Comparison of ENCODE assay signal across 8 cellular contexts in genomic region chr14:73760598-73761586, GRCh38. TPM values are rescaled to one million over a fixed set of nuclear protein-coding genes. Genes with fewer than 3 reads are reported as not detected.
DNase-seq lines count a peak whose midpoint lies in the region; ATAC-seq and TF ChIP-seq lines count a peak whose summit lies in the region.

No MANE protein-coding gene starts in this region.

- BruUV-seq in HCT116 (replicated peaks; lab: Mats Ljungman, UMichigan), result TSS peak; percentile 98

- no peak for TF ChIP-seq POLR2A in HCT116 (IDR thresholded peaks at IDR 0.05; ENCODE audit: borderline replicate concordance, extremely low read depth, insufficient read depth, insufficient read length)

- no peak for ATAC-seq in HCT116
- no peak for ATAC-seq in lung (ENCODE audit: insufficient read depth, low FRiP score)
- ATAC-seq in sciatic nerve, result no peak
- no peak for ATAC-seq in HG02870 (IDR thresholded peaks at IDR 0.05; ENCODE audit: unreplicated experiment)

- peak overlapping the region; percentile 96 for H3K4me2 ChIP-seq in HCT116 (ENCODE audit: low read length)

- in situ Hi-C loops in G401 (cut with HindIII; ENCODE audit: low sequenced_read_pairs), result no loop called here

- RAD21 ChIA-PET in HCT116 (lab: Charles Lee; ENCODE audit: low non-redundant PET in 1 of 2, low total read pairs in 2 of 2, uncharacterized antibody in 2 of 2, unreplicated experiment in 2 of 2), result interaction anchor here (0.6 to 1.0 kb wide), 3 partner anchors 29 to 65 kb away, joined by 3 to 11 read pairs (median 3); no protein-coding TSS in a partner anchor

- no peaks in the 10 kb centered on the region for H3K9me2 ChIP-seq in HCT116 (ENCODE audit: insufficient read depth)

- WGBS in lung, 2 donors, result 49 to 58% methylated on average over 13 of the region's 13 CpGs

- H3K4me1 ChIP-seq in HCT116 (ENCODE audit: control insufficient read depth in 1 of 2, insufficient read depth in 2 of 2, low read length in 2 of 2), result peaks cover 28 to 56% of the 10 kb centered on the region in 2 experiments
- H3K4me1 ChIP-seq in adipocyte (ENCODE audit: control insufficient read depth, insufficient read depth, low read length), result peaks cover 53% of the 10 kb centered on the region
- H3K4me1 ChIP-seq in lung (ENCODE audit: control insufficient read depth in 2 of 2, insufficient read depth in 2 of 2, low read length in 2 of 2), result peaks cover 50 to 52% of the 10 kb centered on the region in 2 donors

- POLR2A ChIA-PET in AG04449 (lab: Yijun Ruan, JAX), result interaction anchor here (0.6 to 2.3 kb wide), 7 partner anchors 12 to 125 kb away, joined by 3 to 38 read pairs (median 3); partner anchors contain the start of gene ZNF410
- POLR2A ChIA-PET in HCT116 (lab: Charles Lee), result interaction anchor here (0.6 to 3.3 kb wide), 7 partner anchors 10 to 65 kb away, joined by 3 to 14 read pairs (median 4); no protein-coding TSS in a partner anchor

- intact Hi-C loops in HCT116 (cut with micrococcal nuclease), result loop anchor here (1.0 to 5.0 kb wide), 3 partner anchors 20 to 91 kb away; partner anchors contain the start of gene PTGR2
- intact Hi-C loops in sciatic nerve (cut with DNase I), result no loop called here

- H4K20me1 ChIP-seq in HCT116 (ENCODE audit: insufficient read depth), result no peaks in the 10 kb centered on the region

- H3K4me3 ChIP-seq in AG04449 (ENCODE audit: low read depth, low read length), result peak overlapping the region; percentile 57
- peak overlapping the region; percentile 79 for H3K4me3 ChIP-seq in HCT116 (replicated peaks in 1 of 2; ENCODE audit: low read depth in 1 of 2, low read length in 2 of 2)
- peak overlapping the region; percentile 86 for H3K4me3 ChIP-seq in adipocyte (ENCODE audit: low read length)
- no peak overlapping the region for H3K4me3 ChIP-seq in lung

- DNase-seq in AG04449 (ENCODE audit: low read depth, low spot score) (no peak), HCT116 (ENCODE audit: low read depth, low spot score) (no peak), adipocyte (ENCODE audit: low read depth) (no peak), lung (ENCODE audit: low spot score) (no peak), sciatic nerve (ENCODE audit: low spot score) (no peak), KG1 (lab: John Stamatoyannopoulos, UW) (no peak), G401 (ENCODE audit: low spot score) (no peak)

- H3K27ac ChIP-seq in HCT116 (ENCODE audit: low read depth, low read length) (peak overlapping the region; percentile 95), lung (ENCODE audit: low read depth in 1 of 2, low read length in 1 of 2) (peak overlapping the region; percentile 97 to 98)

- H3K36me3 ChIP-seq in HCT116 (ENCODE audit: control insufficient read depth in 1 of 2, insufficient read depth in 2 of 2, low read length in 2 of 2) (no peaks in the 10 kb centered on the region), adipocyte (ENCODE audit: control insufficient read depth, insufficient read depth, low read length, severe bottlenecking) (no peaks in the 10 kb centered on the region), lung (ENCODE audit: control insufficient read depth in 2 of 2, insufficient read depth in 2 of 2, low read length in 2 of 2) (no peaks in the 10 kb centered on the region)

- TF ChIP-seq RAD21 in HCT116 (IDR thresholded peaks at IDR 0.05; ENCODE audit: low read depth), result no peak

- H3K79me2 ChIP-seq in HCT116 (ENCODE audit: insufficient read depth, low read length), result peaks cover 33% of the 10 kb centered on the region

- H3K9ac ChIP-seq in HCT116 (ENCODE audit: low read length) (peak overlapping the region; percentile 87), adipocyte (ENCODE audit: low read length) (peak overlapping the region; percentile 92)

- H3K9me3 ChIP-seq in HCT116 (ENCODE audit: control insufficient read depth in 1 of 2, insufficient read depth in 1 of 2, low read depth in 1 of 2, low read length in 2 of 2), result no peaks in the 10 kb centered on the region
- H3K9me3 ChIP-seq in adipocyte (ENCODE audit: control insufficient read depth, low read length), result no peaks in the 10 kb centered on the region
- H3K9me3 ChIP-seq in lung (ENCODE audit: control insufficient read depth in 2 of 2, insufficient read depth in 1 of 2, low read length in 1 of 2), result no peaks in the 10 kb centered on the region

- CTCF ChIA-PET in AG04449 (lab: Yijun Ruan, JAX) (interaction anchor here (0.7 to 4.5 kb wide), 7 partner anchors 7 to 37 kb away, joined by 3 to 29 read pairs (median 3); no protein-coding TSS in a partner anchor), HCT116 (lab: Charles Lee) (interaction anchor here (0.6 to 3.2 kb wide), 6 partner anchors 9 to 86 kb away, joined by 3 to 34 read pairs (median 4); no protein-coding TSS in a partner anchor)

- H2AFZ ChIP-seq in HCT116 (ENCODE audit: low read depth, low read length, poor library complexity, severe bottlenecking), result no peak overlapping the region

- TF ChIP-seq CTCF in AG04449 (IDR thresholded peaks at IDR 0.05; ENCODE audit: insufficient read depth, low read length, missing control alignments), result no peak
- TF ChIP-seq CTCF in HCT116 (IDR thresholded peaks at IDR 0.05 in 2 of 3, conservative IDR thresholded peaks at IDR 0.05 in 1 of 3; ENCODE audit: borderline replicate concordance in 1 of 3, insufficient read depth in 1 of 3, low read depth in 2 of 3, low read length in 2 of 3), result no peak
- no peak for TF ChIP-seq CTCF in lung (IDR thresholded peaks at IDR 0.05; ENCODE audit: control extremely low read depth, extremely low read depth)

- H3K27me3 ChIP-seq in HCT116 (ENCODE audit: insufficient read depth, low read length) (no peaks in the 10 kb centered on the region), adipocyte (replicated peaks; ENCODE audit: control insufficient read depth, insufficient read depth, low read length) (no peaks in the 10 kb centered on the region), lung (ENCODE audit: control insufficient read depth, insufficient read depth) (no peaks in the 10 kb centered on the region)

TF ChIP-seq in HCT116, 20 proteins besides CTCF, POLR2A, EP300 and RAD21:
- no peak for TF ChIP-seq TCF7L2 (IDR thresholded peaks at IDR 0.05; ENCODE audit: borderline replicate concordance, extremely low read depth, insufficient read depth, insufficient read length)

RNA-seq across cellular contexts. Expression of gene PNMA1, which starts 46.7 kb away (rescaled TPM):
- 24.6 TPM for total RNA-seq in HCT116 (2021; ENCODE audit: unreplicated experiment)
- 18.1 and 22.0 TPM in 2 replicates for polyA plus RNA-seq in HCT116 (2012)
- 10 to 100 TPM; 31.9 to 34.1 TPM for total RNA-seq in lung
- 10 to 100 TPM; 11.0 to 19.6 TPM for polyA plus RNA-seq in lung
- total RNA-seq in sciatic nerve, result 46.1 TPM
- 65.8 and 80.4 TPM in 2 replicates for total RNA-seq in G401 (2014; rRNA removed; shearing (Covaris generic))
